In the genomic region with DNA sequence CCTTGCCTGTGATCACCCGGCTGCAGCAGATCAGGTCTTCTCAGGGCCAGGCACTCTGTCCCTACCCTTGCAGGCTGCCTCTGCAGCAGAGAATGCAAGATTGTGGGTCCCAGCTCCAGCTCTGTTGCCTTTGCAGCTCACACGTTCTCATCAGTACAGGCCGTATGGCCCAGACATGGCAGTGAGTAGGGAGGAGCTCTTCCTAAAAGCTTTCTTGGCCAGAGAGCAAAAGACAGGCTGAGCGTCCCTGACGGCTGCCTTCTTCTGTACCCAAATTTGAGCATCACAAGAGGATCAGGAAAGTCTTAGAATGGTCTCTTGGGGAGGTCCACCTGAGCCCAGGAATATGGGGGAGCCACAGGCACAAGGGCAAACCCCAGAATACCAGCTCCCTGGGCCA, we compare ENCODE assay signal across 17 cellular contexts.
DNase-seq lines count a peak whose midpoint lies in the region; ATAC-seq and TF ChIP-seq lines count a peak whose summit lies in the region.
"Had no signal": no experiment of that assay in that cellular context is flagged by ENCODE, and none has a peak within 500 bp of the region (broad histone marks: within the 10 kb centered on the region; RNA-seq: fewer than 3 reads in every experiment).

No MANE protein-coding gene starts in this region.

- H3K4me3 ChIP-seq in right cardiac atrium (ENCODE audit: low read length), result no peak overlapping the region
- H3K4me3 ChIP-seq in fibroblast of mammary gland (ENCODE audit: control insufficient read depth, low read depth, low read length), result no peak overlapping the region
- no peak overlapping the region for H3K4me3 ChIP-seq in sigmoid colon
- H3K4me3 ChIP-seq in MM.1S (ENCODE audit: low read length), result no peak overlapping the region
- H3K4me3 ChIP-seq: spleen had no signal

- H3K27me3 ChIP-seq in right cardiac atrium (ENCODE audit: control insufficient read depth, insufficient read depth) (no peaks in the 10 kb centered on the region), sigmoid colon (no peaks in the 10 kb centered on the region), MM.1S (replicated peaks; ENCODE audit: insufficient read depth, low read length) (no peaks in the 10 kb centered on the region)
- H3K27me3 ChIP-seq: spleen had no signal

- no peak for TF ChIP-seq POLR2A in sigmoid colon (IDR thresholded peaks at IDR 0.05)

- no peak overlapping the region for H2AFZ ChIP-seq in MM.1S (ENCODE audit: low read length)

- H3K4me2 ChIP-seq in MM.1S (ENCODE audit: low read depth, low read length), result no peak overlapping the region

- intact Hi-C loops in right cardiac atrium (cut with DNase I) (no loop called here), left ventricle myocardium superior (cut with micrococcal nuclease) (no loop called here), sigmoid colon (cut with DNase I) (loop anchor here (10.0 kb wide), 1 partner anchor 262 kb away; a partner anchor contains a TSS)

- H3K9me2 ChIP-seq in MM.1S (replicated peaks; ENCODE audit: insufficient read depth, low read length), result no peaks in the 10 kb centered on the region

- H3F3A ChIP-seq in MM.1S (ENCODE audit: insufficient read depth, low read length), result no peaks in the 10 kb centered on the region

- TF ChIP-seq EP300 in sigmoid colon (IDR thresholded peaks at IDR 0.05), result no peak

- DNase-seq in right cardiac atrium (no peak), left ventricle myocardium superior (no peak), fibroblast of mammary gland (ENCODE audit: low read depth) (peak; percentile 17), sigmoid colon (no peak), HT-29 (ENCODE audit: low spot score) (no peak), MM.1S (no peak)
- DNase-seq: activated B cell treated with CpG ODN at 0.5 μM for 24 hours; activated effector memory CD4-positive, alpha-beta T cell treated with anti-CD3 and anti-CD28 coated beads, Interleukin-2, amount 50 U/mL, for 16 hours; Caco-2; GDM1; Karpas-422; NCI-H1436 treated with DMSO at 0.1 percent for 48 hours; spleen; stimulated activated naive CD4-positive, alpha-beta T cell treated with Interleukin-2 at 50 U/mL for 16 hours; T-cell had no signal

- H3K9ac ChIP-seq in MM.1S (ENCODE audit: low read length), result no peak overlapping the region

- H3K79me2 ChIP-seq in MM.1S (ENCODE audit: low read length), result no peaks in the 10 kb centered on the region

- no peaks in the 10 kb centered on the region for H3K9me3 ChIP-seq in right cardiac atrium (ENCODE audit: control insufficient read depth, low read length)
- no peaks in the 10 kb centered on the region for H3K9me3 ChIP-seq in sigmoid colon
- H3K9me3 ChIP-seq in MM.1S (replicated peaks; ENCODE audit: insufficient read depth, low read length), result no peaks in the 10 kb centered on the region
- H3K9me3 ChIP-seq: Caco-2, spleen had no signal

- H3K27ac ChIP-seq in right cardiac atrium (ENCODE audit: low read length) (peak overlapping the region; percentile 19), sigmoid colon (peak overlapping the region; percentile 72 to 83 (median 80)), MM.1S (ENCODE audit: low read length) (no peak overlapping the region)

- H3K36me3 ChIP-seq in sigmoid colon (no peaks in the 10 kb centered on the region), MM.1S (replicated peaks; ENCODE audit: insufficient read depth, low read length) (no peaks in the 10 kb centered on the region)
- H3K36me3 ChIP-seq: spleen had no signal

- TF ChIP-seq CTCF in fibroblast of mammary gland (conservative IDR thresholded peaks at IDR 0.05; ENCODE audit: control insufficient read depth, insufficient read depth, low read depth, low read length), result no peak
- TF ChIP-seq CTCF in sigmoid colon (IDR thresholded peaks at IDR 0.05), result no peak
- no peak for TF ChIP-seq CTCF in MM.1S (IDR thresholded peaks at IDR 0.05; ENCODE audit: low read length)

- peak in 1 of 2 donors; percentile 1 for ATAC-seq in right cardiac atrium
- ATAC-seq in left ventricle myocardium superior, result no peak
- ATAC-seq in HG03565 (IDR thresholded peaks at IDR 0.05; ENCODE audit: unreplicated experiment), result no peak
- ATAC-seq in GM18520 (IDR thresholded peaks at IDR 0.05; ENCODE audit: unreplicated experiment), result no peak
- ATAC-seq: T-cell had no signal

- H3K4me1 ChIP-seq in right cardiac atrium (ENCODE audit: control insufficient read depth, insufficient read depth, low read length), result peaks cover 26% of the 10 kb centered on the region
- H3K4me1 ChIP-seq in sigmoid colon, result peaks cover 0 to 56% (median 48%) of the 10 kb centered on the region in 4 donors
- H3K4me1 ChIP-seq in MM.1S (ENCODE audit: low read length), result no peaks in the 10 kb centered on the region

- 53% methylated on average over 5 of the region's 5 CpGs for WGBS in right cardiac atrium
- WGBS in sigmoid colon, 2 donors, result 75 to 76% methylated on average over 5 of the region's 5 CpGs

- H4K20me1 ChIP-seq in MM.1S (ENCODE audit: insufficient read depth, low read length), result no peaks in the 10 kb centered on the region
